22 cellular contexts compared by ENCODE assay signal in the genomic region with DNA sequence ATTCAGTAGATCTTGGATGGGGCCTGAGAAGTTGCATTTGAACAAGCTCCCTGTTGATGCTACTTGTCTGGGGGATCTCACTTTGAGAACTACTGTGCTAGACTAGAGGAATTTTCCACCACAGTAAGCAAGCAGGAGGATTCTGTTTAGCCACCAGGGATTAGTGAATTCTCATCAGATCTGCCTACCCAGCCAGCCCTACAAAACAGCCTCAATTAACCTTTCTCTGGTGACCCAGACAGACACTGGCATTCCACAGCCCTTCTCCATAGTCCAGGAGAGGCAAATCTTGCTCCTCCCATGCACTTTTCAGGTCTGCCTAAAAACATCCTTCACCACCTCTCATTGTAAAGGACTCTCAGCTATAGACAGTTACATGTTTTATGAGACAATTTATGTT. TPM values are rescaled to one million over a fixed set of nuclear protein-coding genes. Genes with fewer than 3 reads are reported as not detected.
"Had no signal": no experiment of that assay in that cellular context is flagged by ENCODE, and none has a peak within 500 bp of the region (broad histone marks: within the 10 kb centered on the region; RNA-seq: fewer than 3 reads in every experiment).

No MANE protein-coding gene starts in this region.

- H3K9me3 Mint-ChIP-seq: activated naive CD4-positive, alpha-beta T cell treated with anti-CD3 and anti-CD28 coated beads, Interleukin-2, amount 50 U/mL, for 72 hours; effector memory CD8-positive, alpha-beta T cell; natural killer cell treated with Interleukin-12 subunit alpha and Interleukin-12 subunit beta and Interleukin-15 and Interleukin-18, amount 100 ng/mL, for 72 hours; stimulated activated naive CD8-positive, alpha-beta T cell treated with anti-CD3 and anti-CD28 coated beads, Interleukin-15, Interleukin-2, amounts not matched to agents 100 ng/mL and 50 ng/mL, for 24 hours had no signal

- H3K27me3 ChIP-seq: ascending aorta, brain microvascular endothelial cell, esophagus muscularis mucosa, gastroesophageal sphincter, left lung, spleen, tibial artery had no signal

- DNase-seq: activated gamma-delta T cell treated with Interleukin-2 at 50 U/mL for 16 hours; activated T-cell treated with anti-CD3 and anti-CD28 coated beads, Interleukin-2, amount 50 U/mL, for 1 hour; brain microvascular endothelial cell; central memory CD4-positive, alpha-beta T cell; effector memory CD8-positive, alpha-beta T cell; head of caudate nucleus; kidney; left lung; mammary epithelial cell; occipital lobe; spleen; stimulated activated CD4-positive, alpha-beta T cell treated with anti-CD3 and anti-CD28 coated beads, Interleukin-4, amount 100 ng/mL, for 24 hours; substantia nigra; T-helper 1 cell; tibial artery had no signal

- H3K27ac ChIP-seq: ascending aorta, brain microvascular endothelial cell, esophagus muscularis mucosa, gastroesophageal sphincter, left lung, spleen had no signal

- H3K4me3 Mint-ChIP-seq: effector memory CD8-positive, alpha-beta T cell; natural killer cell treated with Interleukin-12 subunit alpha and Interleukin-12 subunit beta and Interleukin-15 and Interleukin-18, amount 100 ng/mL, for 72 hours; stimulated activated naive CD8-positive, alpha-beta T cell treated with anti-CD3 and anti-CD28 coated beads, Interleukin-15, Interleukin-2, amounts not matched to agents 100 ng/mL and 50 ng/mL, for 24 hours; WTC11 had no signal

- H3K4me3 ChIP-seq: ascending aorta, esophagus muscularis mucosa, gastroesophageal sphincter, left lung, spleen, tibial artery had no signal

- H3K36me3 Mint-ChIP-seq: activated naive CD4-positive, alpha-beta T cell treated with anti-CD3 and anti-CD28 coated beads, Interleukin-2, amount 50 U/mL, for 72 hours; natural killer cell treated with Interleukin-12 subunit alpha and Interleukin-12 subunit beta and Interleukin-15 and Interleukin-18, amount 100 ng/mL, for 72 hours; WTC11 had no signal

- H3K4me1 ChIP-seq: ascending aorta had no signal

- H3K36me3 ChIP-seq: ascending aorta, brain microvascular endothelial cell, esophagus muscularis mucosa, gastroesophageal sphincter, left lung, spleen, tibial artery had no signal

- H3K27ac Mint-ChIP-seq: activated naive CD4-positive, alpha-beta T cell treated with anti-CD3 and anti-CD28 coated beads, Interleukin-2, amount 50 U/mL, for 72 hours; effector memory CD8-positive, alpha-beta T cell; natural killer cell treated with Interleukin-12 subunit alpha and Interleukin-12 subunit beta and Interleukin-15 and Interleukin-18, amount 100 ng/mL, for 72 hours; stimulated activated naive CD8-positive, alpha-beta T cell treated with anti-CD3 and anti-CD28 coated beads, Interleukin-15, Interleukin-2, amounts not matched to agents 100 ng/mL and 50 ng/mL, for 24 hours; WTC11 had no signal

- ATAC-seq: activated naive CD4-positive, alpha-beta T cell treated with anti-CD3 and anti-CD28 coated beads, Interleukin-2, amount 50 U/mL, for 72 hours; effector memory CD8-positive, alpha-beta T cell; gastroesophageal sphincter; left lung; natural killer cell treated with Interleukin-12 subunit alpha and Interleukin-12 subunit beta and Interleukin-15 and Interleukin-18, amount 100 ng/mL, for 72 hours; WTC11 had no signal

- H3K9me3 ChIP-seq: ascending aorta, esophagus muscularis mucosa, gastroesophageal sphincter, left lung, spleen, tibial artery had no signal

RNA-seq across cellular contexts. Expression of gene MYH15, which starts 16.7 kb away (rescaled TPM):
- total RNA-seq: ascending aorta had no signal
